1 cellular context compared by ENCODE assay signal in genomic region chr4:104743141-104743748, GRCh38.
TF ChIP-seq lines count a peak whose summit lies in the region.

No MANE protein-coding gene starts in this region.

TF ChIP-seq in GM23338, 12 proteins besides CTCF, POLR2A, EP300 and RAD21 (continued from another document):
- no peak for TF ChIP-seq ZNF462 (CRISPR knock-in tag; IDR thresholded peaks at IDR 0.05)
- TF ChIP-seq EZH2phosphoT487 (IDR thresholded peaks at IDR 0.05; ENCODE audit: unreplicated experiment) = no peak
- TF ChIP-seq EZH2 (IDR thresholded peaks at IDR 0.05; ENCODE audit: low read depth, unreplicated experiment) = no peak
- TF ChIP-seq STAT1 (IDR thresholded peaks at IDR 0.05; ENCODE audit: unreplicated experiment) = no peak
- no peak for TF ChIP-seq ZNF114 (CRISPR knock-in tag; IDR thresholded peaks at IDR 0.05)
- TF ChIP-seq ETS1 (IDR thresholded peaks at IDR 0.05) = no peak
